Comparison of ENCODE assay signal across 27 cellular contexts in genomic region chr2:33297748-33298035, GRCh38.
DNase-seq lines count a peak whose midpoint lies in the region; ATAC-seq, FAIRE-seq and TF ChIP-seq lines count a peak whose summit lies in the region.
"Had no signal": no experiment of that assay in that cellular context is flagged by ENCODE, and none has a peak within 500 bp of the region (broad histone marks: within the 10 kb centered on the region; RNA-seq: fewer than 3 reads in every experiment).

No MANE protein-coding gene starts in this region.

- DNase-seq in heart right ventricle, result no peak
- no peak for DNase-seq in left ventricle myocardium superior
- DNase-seq in aorta, result no peak
- no peak for DNase-seq in EL
- DNase-seq: activated CD4-positive, alpha-beta T cell treated with anti-CD3 and anti-CD28 coated beads, Interleukin-2, amount 50 U/mL, for 1 hour; activated naive CD4-positive, alpha-beta T cell treated with anti-CD3 and anti-CD28 coated beads, Interleukin-2, amount 10 ng/mL, durations not matched to agents 7 days and 5 days; AML-193; caudate nucleus; CD4-positive, alpha-beta T cell; islet precursor cell; NCI-H1048; NCI-H1694 treated with DMSO at 0.1 percent for 48 hours; NCI-H526 treated with DMSO at 0.1 percent for 48 hours; ovary; SHP77 treated with DMSO at 0.1 percent for 48 hours; stimulated activated CD4-positive, alpha-beta T cell treated with anti-CD3 and anti-CD28 coated beads, Interleukin-12 subunit alpha, Interleukin-12 subunit beta, amount 100 ng/mL, for 4 hours; stimulated activated CD4-positive, alpha-beta T cell treated with anti-CD3 and anti-CD28 coated beads, Interleukin-4, amount 100 ng/mL, for 24 hours; T1000 had no signal

- ATAC-seq in heart right ventricle (peak in 2 of 8 donors; percentile 4 to 25), left ventricle myocardium superior (no peak), aorta (ENCODE audit: low FRiP score) (peak; percentile 36), HG02763 (IDR thresholded peaks at IDR 0.05; ENCODE audit: unreplicated experiment) (no peak), HG03025 (IDR thresholded peaks at IDR 0.05; ENCODE audit: low FRiP score, unreplicated experiment) (no peak)
- ATAC-seq: GM12878; natural killer cell treated with Interleukin-12 subunit alpha and Interleukin-12 subunit beta and Interleukin-15 and Interleukin-18, amount 100 ng/mL, for 72 hours; Panc1; stimulated activated effector memory CD8-positive, alpha-beta T cell treated with anti-CD3 and anti-CD28 coated beads, Interleukin-12 subunit alpha, Interleukin-12 subunit beta, amount 100 ng/mL, for 72 hours had no signal

- no peak for TF ChIP-seq CTCF in heart right ventricle (IDR thresholded peaks at IDR 0.05)

- peak; percentile 86 for FAIRE-seq in endometrium (lab: Jason Lieb, UNC)
- FAIRE-seq: GM12878, urothelium cell line had no signal

- H3K27ac ChIP-seq in heart right ventricle (peak overlapping the region in 6 of 10 donors; percentile 16 to 54 (median 41)), rectal smooth muscle tissue (ENCODE audit: low read depth, low read length) (peak overlapping the region; percentile 52), aorta (ENCODE audit: low read depth in 1 of 2, low read length in 2 of 2) (peak overlapping the region in 1 of 2 donors; percentile 54)

- H3K4me1 ChIP-seq in heart right ventricle, result peaks cover 0 to 37% (median 28%) of the 10 kb centered on the region in 9 donors
- peaks cover 5% of the 10 kb centered on the region for H3K4me1 ChIP-seq in rectal smooth muscle tissue (ENCODE audit: control insufficient read depth, insufficient read depth, low read length)
- peaks cover 2 to 12% of the 10 kb centered on the region in 2 donors for H3K4me1 ChIP-seq in aorta (ENCODE audit: control insufficient read depth in 1 of 2, insufficient read depth in 2 of 2, low read length in 2 of 2)

- H3K36me3 ChIP-seq in heart right ventricle (peaks cover 0 to 55% (median 0%) of the 10 kb centered on the region in 9 donors), rectal smooth muscle tissue (ENCODE audit: control insufficient read depth, insufficient read depth, low read length) (no peaks in the 10 kb centered on the region), aorta (ENCODE audit: control insufficient read depth in 1 of 2, insufficient read depth in 2 of 2, low read length in 1 of 2) (peaks cover 5 to 6% of the 10 kb centered on the region in 2 donors)
- H3K36me3 ChIP-seq: ovary had no signal

- H3K4me3 ChIP-seq in heart right ventricle (no peak overlapping the region), rectal smooth muscle tissue (ENCODE audit: low read length) (no peak overlapping the region), aorta (ENCODE audit: low read length in 2 of 2) (no peak overlapping the region)
- H3K4me3 ChIP-seq: GM12878, ovary had no signal

- H3K27me3 ChIP-seq in heart right ventricle, result no peaks in the 10 kb centered on the region
- no peaks in the 10 kb centered on the region for H3K27me3 ChIP-seq in rectal smooth muscle tissue (ENCODE audit: control insufficient read depth, insufficient read depth, low read length)
- H3K27me3 ChIP-seq in aorta (ENCODE audit: control insufficient read depth in 1 of 2, insufficient read depth in 2 of 2, low read length in 1 of 2), result no peaks in the 10 kb centered on the region
- H3K27me3 ChIP-seq: ovary had no signal

- intact Hi-C loops in heart right ventricle (cut with DNase I) (loop anchor here in 1 of 10 donors (5.0 kb wide), 1 partner anchor 145 kb away; no protein-coding TSS in a partner anchor), left ventricle myocardium superior (cut with micrococcal nuclease) (no loop called here), aorta (cut with DNase I) (no loop called here)

- no peak overlapping the region for H3K9ac ChIP-seq in rectal smooth muscle tissue (ENCODE audit: low read length)

- H3K9me3 ChIP-seq in heart right ventricle, result no peaks in the 10 kb centered on the region
- H3K9me3 ChIP-seq in aorta (ENCODE audit: control insufficient read depth, low read length), result no peaks in the 10 kb centered on the region
- H3K9me3 ChIP-seq: ovary had no signal

- 77 to 91% methylated on average over 1 of the region's 1 CpG for WGBS in heart right ventricle, 2 donors
- WGBS in aorta, 2 donors, result 0 to 9% methylated on average over 1 of the region's 1 CpG
